Comparison of ENCODE assay signal across 6 cellular contexts in the genomic region with DNA sequence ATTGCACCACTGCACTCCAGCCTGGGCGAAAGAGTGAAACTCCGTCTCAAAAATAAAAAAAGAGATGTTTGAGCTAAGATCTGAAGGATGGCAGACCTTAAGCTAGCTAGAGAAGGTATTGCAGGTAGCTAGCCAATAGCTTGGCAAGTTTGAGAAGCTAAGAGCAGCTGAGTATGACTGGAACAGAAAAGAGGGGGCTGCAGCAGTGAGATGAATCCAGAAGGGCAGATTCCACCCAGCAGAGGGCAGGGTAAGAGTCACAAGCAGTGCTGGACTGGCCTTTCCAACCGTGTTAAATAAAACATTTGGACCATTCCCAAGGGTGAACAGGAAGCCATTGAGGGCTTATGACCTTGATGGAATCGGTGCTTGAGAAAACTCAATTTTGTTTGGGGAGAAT. TPM values are rescaled to one million over a fixed set of nuclear protein-coding genes. Genes with fewer than 3 reads are reported as not detected.
DNase-seq lines count a peak whose midpoint lies in the region.

No MANE protein-coding gene starts in this region.

- H3K4me3 ChIP-seq in effector memory CD4-positive, alpha-beta T cell (ENCODE audit: insufficient read depth, low read depth, low read length, poor library complexity, severe bottlenecking) = no peak overlapping the region

- H3K27ac ChIP-seq in effector memory CD4-positive, alpha-beta T cell (ENCODE audit: insufficient read depth, low read length, poor library complexity, severe bottlenecking) = no peak overlapping the region

- peak; percentile 11 for DNase-seq in SKM-1 treated with dmso at 0.1 percent for 144 hours (lab: John Stamatoyannopoulos, UW; ENCODE audit: unreplicated experiment)
- no peak for DNase-seq in SKM-1 (lab: John Stamatoyannopoulos, UW; ENCODE audit: unreplicated experiment)
- peak; percentile 44 to 52 for DNase-seq in dermis microvascular lymphatic vessel endothelial cell (ENCODE audit: low read depth in 2 of 2)
- peak; percentile 35 for DNase-seq in superior temporal gyrus (ENCODE audit: extremely low spot score)
- no peak for DNase-seq in effector memory CD4-positive, alpha-beta T cell
- DNase-seq in activated CD4-positive, alpha-beta T cell treated with anti-CD3 and anti-CD28 coated beads, Interleukin-2, amount 50 U/mL, for 4 hours = no peak

- H3K36me3 ChIP-seq in effector memory CD4-positive, alpha-beta T cell (ENCODE audit: control insufficient read depth, insufficient read depth, low read length) = no peaks in the 10 kb centered on the region

- H3K9me3 ChIP-seq in effector memory CD4-positive, alpha-beta T cell (ENCODE audit: control insufficient read depth, low read length) = no peaks in the 10 kb centered on the region

- H3K27me3 ChIP-seq in effector memory CD4-positive, alpha-beta T cell (replicated peaks; ENCODE audit: control insufficient read depth, insufficient read depth, low read length, poor library complexity, severe bottlenecking) = no peaks in the 10 kb centered on the region

- H3K4me1 ChIP-seq in effector memory CD4-positive, alpha-beta T cell (ENCODE audit: control insufficient read depth, insufficient read depth, low read length, poor library complexity, severe bottlenecking) = peaks cover 2% of the 10 kb centered on the region

RNA-seq across cellular contexts. Expression of gene PHAF1, which starts 5.7 kb away (rescaled TPM):
- total RNA-seq in dermis microvascular lymphatic vessel endothelial cell = 9.6 and 15.0 TPM in 2 replicates

RNA-seq across cellular contexts. Expression of gene B3GNT9, which starts 46.7 kb away (rescaled TPM):
- 2.4 and 6.3 TPM in 2 replicates for total RNA-seq in dermis microvascular lymphatic vessel endothelial cell

RNA-seq across cellular contexts. Expression of gene TRADD, which starts 55.6 kb away (rescaled TPM):
- total RNA-seq in dermis microvascular lymphatic vessel endothelial cell = 12.1 and 17.2 TPM in 2 replicates

RNA-seq across cellular contexts. Expression of gene FBXL8, which starts 55.7 kb away (rescaled TPM):
- total RNA-seq in dermis microvascular lymphatic vessel endothelial cell = 4.2 and 7.1 TPM in 2 replicates

Comparison
In these comparisons a context has a peak if more than half of its experiments do, and no peak if none do; other contexts are left out.
1. DNase-seq: peak in SKM-1 treated with dmso at 0.1 percent for 144 hours (single experiment), dermis microvascular lymphatic vessel endothelial cell (2 of 2) and superior temporal gyrus (single experiment); none in SKM-1 (single experiment), effector memory CD4-positive, alpha-beta T cell (0 of 3) and activated CD4-positive, alpha-beta T cell treated with anti-CD3 and anti-CD28 coated beads, Interleukin-2, amount 50 U/mL, for 4 hours (0 of 2).